Comparison of ENCODE assay signal across 8 cellular contexts in the genomic region with DNA sequence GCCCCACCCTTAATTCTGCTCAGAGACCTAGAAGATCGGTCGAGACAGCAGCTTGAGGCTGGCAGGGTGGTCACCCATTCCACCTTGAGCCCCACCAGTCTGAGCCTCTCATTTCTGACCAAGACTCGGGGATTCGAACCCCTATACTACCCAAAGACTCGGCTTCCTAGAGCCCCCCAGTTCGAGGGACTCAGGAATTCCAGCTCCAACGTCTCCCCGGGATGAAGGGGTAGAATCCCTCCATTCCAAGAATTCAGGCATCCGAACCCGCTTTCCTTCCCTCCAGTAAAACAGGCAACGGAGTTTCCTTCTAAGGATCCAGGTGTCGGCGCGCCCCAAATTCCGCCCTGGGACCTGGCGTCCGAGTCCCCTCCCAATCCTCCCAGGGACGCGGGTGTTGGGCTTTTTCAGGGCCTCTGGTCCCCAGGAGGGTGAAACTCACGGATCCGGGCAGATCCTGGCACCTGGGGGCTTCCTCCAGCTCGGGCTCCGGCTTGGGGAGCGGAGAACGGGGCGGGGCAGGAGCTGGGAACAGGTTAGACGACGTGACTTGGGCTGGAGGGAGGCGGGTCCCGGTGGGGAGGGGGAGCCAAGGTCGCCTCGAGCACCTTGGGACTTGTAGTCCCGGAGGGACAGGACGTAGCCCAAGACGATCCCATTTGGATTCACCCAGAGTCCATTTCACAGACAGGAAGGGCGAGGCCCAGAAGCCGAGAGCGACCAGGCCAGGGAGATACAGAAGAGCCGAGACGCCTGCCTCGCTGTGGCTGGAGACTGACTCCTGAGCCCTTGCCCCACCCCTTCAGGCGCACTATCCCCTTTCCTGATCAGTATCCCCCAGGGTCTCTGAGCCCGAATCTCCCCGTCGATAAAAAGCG. TPM values are rescaled to one million over a fixed set of nuclear protein-coding genes. Genes with fewer than 3 reads are reported as not detected.
DNase-seq lines count a peak whose midpoint lies in the region; ATAC-seq and TF ChIP-seq lines count a peak whose summit lies in the region.

A gene with protein sequence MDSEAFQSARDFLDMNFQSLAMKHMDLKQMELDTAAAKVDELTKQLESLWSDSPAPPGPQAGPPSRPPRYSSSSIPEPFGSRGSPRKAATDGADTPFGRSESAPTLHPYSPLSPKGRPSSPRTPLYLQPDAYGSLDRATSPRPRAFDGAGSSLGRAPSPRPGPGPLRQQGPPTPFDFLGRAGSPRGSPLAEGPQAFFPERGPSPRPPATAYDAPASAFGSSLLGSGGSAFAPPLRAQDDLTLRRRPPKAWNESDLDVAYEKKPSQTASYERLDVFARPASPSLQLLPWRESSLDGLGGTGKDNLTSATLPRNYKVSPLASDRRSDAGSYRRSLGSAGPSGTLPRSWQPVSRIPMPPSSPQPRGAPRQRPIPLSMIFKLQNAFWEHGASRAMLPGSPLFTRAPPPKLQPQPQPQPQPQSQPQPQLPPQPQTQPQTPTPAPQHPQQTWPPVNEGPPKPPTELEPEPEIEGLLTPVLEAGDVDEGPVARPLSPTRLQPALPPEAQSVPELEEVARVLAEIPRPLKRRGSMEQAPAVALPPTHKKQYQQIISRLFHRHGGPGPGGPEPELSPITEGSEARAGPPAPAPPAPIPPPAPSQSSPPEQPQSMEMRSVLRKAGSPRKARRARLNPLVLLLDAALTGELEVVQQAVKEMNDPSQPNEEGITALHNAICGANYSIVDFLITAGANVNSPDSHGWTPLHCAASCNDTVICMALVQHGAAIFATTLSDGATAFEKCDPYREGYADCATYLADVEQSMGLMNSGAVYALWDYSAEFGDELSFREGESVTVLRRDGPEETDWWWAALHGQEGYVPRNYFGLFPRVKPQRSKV (minus strand): TSS at position 513 of the 878 bp plus-strand sequence. CDS start 6,751 bp downstream, outside the sequence.

- peak within 1 kb of the TSS; percentile 82 for H3K9ac ChIP-seq in Karpas-422 (ENCODE audit: low read length)

- no peaks in the 10 kb centered on the region for H3K36me3 ChIP-seq in Karpas-422 (ENCODE audit: insufficient read depth, low read length)
- H3K36me3 ChIP-seq in breast epithelium, result no peaks in the 10 kb centered on the region

- H3K9me3 ChIP-seq in Karpas-422 (ENCODE audit: low read length) (no peaks in the 10 kb centered on the region), breast epithelium (no peaks in the 10 kb centered on the region)

- H3K4me3 ChIP-seq in Karpas-422 (ENCODE audit: low read length) (peak within 1 kb of the TSS; percentile 84), breast epithelium (peak within 1 kb of the TSS; percentile 61 to 80 (median 66))

- H3K4me2 ChIP-seq in Karpas-422 (ENCODE audit: low read depth, low read length, poor library complexity, severe bottlenecking), result peak within 1 kb of the TSS; percentile 97

- H2AFZ ChIP-seq in Karpas-422 (ENCODE audit: low read length), result peak within 1 kb of the TSS; percentile 69

- no peaks in the 10 kb centered on the region for H3K9me2 ChIP-seq in Karpas-422 (replicated peaks; ENCODE audit: insufficient read depth, low read length)

- peak; percentile 61 for TF ChIP-seq POLR2A in breast epithelium (IDR thresholded peaks at IDR 0.05)

- TF ChIP-seq CTCF in breast epithelium (IDR thresholded peaks at IDR 0.05), result no peak

- H3K79me2 ChIP-seq in Karpas-422 (ENCODE audit: low read length), result peaks cover 21% of the 10 kb centered on the region

- DNase-seq in NCI-H2081 (lab: John Stamatoyannopoulos, UW) (peak; percentile 67 to 77), NCI-H2081 treated with DMSO at 0.1 percent for 48 hours (lab: John Stamatoyannopoulos, UW) (no peak), Karpas-422 (no peak), SW480 (ENCODE audit: low spot score) (peak; percentile 91), breast epithelium (ENCODE audit: low spot score in 2 of 2) (peak; percentile 96), iris pigment epithelial cell (ENCODE audit: low read depth) (peak; percentile 76)
- DNase-seq in stimulated activated CD4-positive, alpha-beta T cell treated with anti-CD3 and anti-CD28 coated beads, Interleukin-12 subunit alpha, Interleukin-12 subunit beta, amount 100 ng/mL, for 24 hours (ENCODE audit: low read depth in 2 of 2), result peak; percentile 33 to 57

- intact Hi-C loops in breast epithelium (cut with DNase I; ENCODE audit: low total_unique reads), result no loop called here

- H3K27me3 ChIP-seq in Karpas-422 (ENCODE audit: low read length) (no peaks in the 10 kb centered on the region), breast epithelium (no peaks in the 10 kb centered on the region)

- H3K4me1 ChIP-seq in Karpas-422 (ENCODE audit: low read length), result peaks cover 39% of the 10 kb centered on the region
- peaks cover 4 to 16% of the 10 kb centered on the region in 2 donors for H3K4me1 ChIP-seq in breast epithelium

- no peak within 1 kb of the TSS for H3K27ac ChIP-seq in Karpas-422 (ENCODE audit: low read length)
- H3K27ac ChIP-seq in breast epithelium, result peak within 1 kb of the TSS; percentile 97 to 99

- no peak for ATAC-seq in HG02588 (IDR thresholded peaks at IDR 0.05; ENCODE audit: unreplicated experiment)

- H4K20me1 ChIP-seq in Karpas-422 (ENCODE audit: insufficient read depth, low read depth, low read length), result no peaks in the 10 kb centered on the region

RNA-seq across cellular contexts. Expression of the gene that starts here (rescaled TPM):
- total RNA-seq in Karpas-422 (2014; rRNA removed; shearing (Covaris generic); ENCODE audit: low replicate concordance), result 1.0 and 1.1 TPM in 2 replicates
- total RNA-seq in breast epithelium, result 10 to 100 TPM in 2 of 3 donors, 1 to 10 TPM in 1; 3.4 to 45.1 (median 34.7) TPM

Comparison
In these comparisons a context has a peak if more than half of its experiments do, and no peak if none do; other contexts are left out.
1. DNase-seq: peak in NCI-H2081 (2 of 2), SW480 (single experiment), breast epithelium (2 of 2), iris pigment epithelial cell (single experiment) and stimulated activated CD4-positive, alpha-beta T cell treated with anti-CD3 and anti-CD28 coated beads, Interleukin-12 subunit alpha, Interleukin-12 subunit beta, amount 100 ng/mL, for 24 hours (2 of 2); none in NCI-H2081 treated with DMSO at 0.1 percent for 48 hours (single experiment) and Karpas-422 (single experiment).